ENCODE assay signal across 8 cellular contexts in the genomic region with DNA sequence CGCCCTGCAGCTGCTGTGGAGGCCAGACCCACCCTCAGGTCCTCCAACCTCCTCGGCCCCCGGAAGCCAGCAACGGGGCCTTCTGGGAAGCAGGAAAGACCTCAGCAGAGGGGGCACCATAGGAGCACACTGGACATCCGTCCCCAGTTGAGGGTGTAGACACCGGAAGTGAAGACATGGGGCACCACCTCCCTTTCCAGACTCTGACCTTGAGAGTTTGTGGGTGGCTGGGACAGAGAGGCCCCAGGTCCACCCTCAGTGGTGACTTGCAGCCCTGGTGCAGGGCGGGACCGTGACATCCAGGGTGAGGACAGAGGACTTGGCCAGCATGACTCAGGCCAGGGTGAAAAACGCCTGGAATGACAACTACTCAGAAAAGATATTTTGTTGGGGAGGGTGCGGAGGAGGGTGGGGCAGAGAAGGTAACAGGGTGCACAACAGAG. TPM values are rescaled to one million over a fixed set of nuclear protein-coding genes. Genes with fewer than 3 reads are reported as not detected.
DNase-seq lines count a peak whose midpoint lies in the region; ATAC-seq and TF ChIP-seq lines count a peak whose summit lies in the region.

No MANE protein-coding gene starts in this region.

- H3K9me2 ChIP-seq in neural cell (ENCODE audit: insufficient read depth, low read length), result no peaks in the 10 kb centered on the region

- peak overlapping the region; percentile 76 for H3K9ac ChIP-seq in neural cell (ENCODE audit: low read length)

- H3K27me3 ChIP-seq in esophagus squamous epithelium, result no peaks in the 10 kb centered on the region
- H3K27me3 ChIP-seq in neural cell (ENCODE audit: insufficient read depth, low read depth, low read length), result no peaks in the 10 kb centered on the region

- H3K4me3 ChIP-seq in esophagus squamous epithelium (peak overlapping the region in 3 of 4 donors; percentile 16 to 55 (median 29)), neural cell (ENCODE audit: low read length) (peak overlapping the region; percentile 61)

- no peaks in the 10 kb centered on the region for H4K20me1 ChIP-seq in neural cell (ENCODE audit: insufficient read depth)

- no peaks in the 10 kb centered on the region for H3K36me3 ChIP-seq in esophagus squamous epithelium
- H3K36me3 ChIP-seq in neural cell (ENCODE audit: insufficient read depth, low read length), result no peaks in the 10 kb centered on the region

- DNase-seq in Daoy (ENCODE audit: low read depth) (peak; percentile 80), SHP77 treated with DMSO at 0.1 percent for 48 hours (lab: John Stamatoyannopoulos, UW) (peak; percentile 77), esophagus squamous epithelium (lab: John Stamatoyannopoulos, UW) (no peak), NCI-H146 treated with DMSO at 0.1 percent for 48 hours (lab: John Stamatoyannopoulos, UW; ENCODE audit: unreplicated experiment) (no peak), COR-L47 (lab: John Stamatoyannopoulos, UW) (no peak)

- H3K27ac ChIP-seq in esophagus squamous epithelium (peak overlapping the region; percentile 78 to 96 (median 92)), neural cell (ENCODE audit: low read length) (peak overlapping the region; percentile 87)

- TF ChIP-seq RAD21 in neural cell (conservative IDR thresholded peaks at IDR 0.05), result no peak

- TF ChIP-seq CTCF in esophagus squamous epithelium (IDR thresholded peaks at IDR 0.05) (no peak), neural cell (IDR thresholded peaks at IDR 0.05; ENCODE audit: poor library complexity, severe bottlenecking) (no peak)

- no peak for TF ChIP-seq EP300 in neural cell (conservative IDR thresholded peaks at IDR 0.05; ENCODE audit: poor library complexity, severe bottlenecking)

- 29 to 53% methylated on average over 3 to 7 of the region's 10 CpGs for WGBS in esophagus squamous epithelium, 2 donors

- H3K9me3 ChIP-seq in esophagus squamous epithelium (no peaks in the 10 kb centered on the region), neural cell (ENCODE audit: low read length) (no peaks in the 10 kb centered on the region)

- no peak for ATAC-seq in GM21737 (IDR thresholded peaks at IDR 0.05; ENCODE audit: unreplicated experiment)
- ATAC-seq in GM18909 (IDR thresholded peaks at IDR 0.05; ENCODE audit: poor library complexity, unreplicated experiment), result no peak

- H3K4me2 ChIP-seq in neural cell (ENCODE audit: low read length), result peak overlapping the region; percentile 55

- H3K4me1 ChIP-seq in esophagus squamous epithelium, result peaks cover 38 to 90% (median 63%) of the 10 kb centered on the region in 3 donors

- intact Hi-C loops in esophagus squamous epithelium (cut with DNase I), result no loop called here

- no peak for TF ChIP-seq POLR2A in esophagus squamous epithelium (IDR thresholded peaks at IDR 0.05)

- peaks cover 40% of the 10 kb centered on the region for H3K79me2 ChIP-seq in neural cell (replicated peaks; ENCODE audit: insufficient read depth, low read length)

- H3F3A ChIP-seq in neural cell (ENCODE audit: insufficient read depth, low read length, poor library complexity, severe bottlenecking), result peaks cover 10% of the 10 kb centered on the region

- H2AFZ ChIP-seq in neural cell (ENCODE audit: low read depth, low read length), result no peak overlapping the region

TF ChIP-seq in neural cell, 6 proteins besides CTCF, POLR2A, EP300 and RAD21:
- TF ChIP-seq TAF1 (IDR thresholded peaks at IDR 0.05; ENCODE audit: low read depth), result no peak
- no peak for TF ChIP-seq POLR2AphosphoS5 (IDR thresholded peaks at IDR 0.05)
- no peak for TF ChIP-seq SMC3 (conservative IDR thresholded peaks at IDR 0.05; ENCODE audit: poor library complexity)
- TF ChIP-seq MXI1 (conservative IDR thresholded peaks at IDR 0.05; ENCODE audit: poor library complexity, severe bottlenecking), result no peak
- TF ChIP-seq, protein P1, sequence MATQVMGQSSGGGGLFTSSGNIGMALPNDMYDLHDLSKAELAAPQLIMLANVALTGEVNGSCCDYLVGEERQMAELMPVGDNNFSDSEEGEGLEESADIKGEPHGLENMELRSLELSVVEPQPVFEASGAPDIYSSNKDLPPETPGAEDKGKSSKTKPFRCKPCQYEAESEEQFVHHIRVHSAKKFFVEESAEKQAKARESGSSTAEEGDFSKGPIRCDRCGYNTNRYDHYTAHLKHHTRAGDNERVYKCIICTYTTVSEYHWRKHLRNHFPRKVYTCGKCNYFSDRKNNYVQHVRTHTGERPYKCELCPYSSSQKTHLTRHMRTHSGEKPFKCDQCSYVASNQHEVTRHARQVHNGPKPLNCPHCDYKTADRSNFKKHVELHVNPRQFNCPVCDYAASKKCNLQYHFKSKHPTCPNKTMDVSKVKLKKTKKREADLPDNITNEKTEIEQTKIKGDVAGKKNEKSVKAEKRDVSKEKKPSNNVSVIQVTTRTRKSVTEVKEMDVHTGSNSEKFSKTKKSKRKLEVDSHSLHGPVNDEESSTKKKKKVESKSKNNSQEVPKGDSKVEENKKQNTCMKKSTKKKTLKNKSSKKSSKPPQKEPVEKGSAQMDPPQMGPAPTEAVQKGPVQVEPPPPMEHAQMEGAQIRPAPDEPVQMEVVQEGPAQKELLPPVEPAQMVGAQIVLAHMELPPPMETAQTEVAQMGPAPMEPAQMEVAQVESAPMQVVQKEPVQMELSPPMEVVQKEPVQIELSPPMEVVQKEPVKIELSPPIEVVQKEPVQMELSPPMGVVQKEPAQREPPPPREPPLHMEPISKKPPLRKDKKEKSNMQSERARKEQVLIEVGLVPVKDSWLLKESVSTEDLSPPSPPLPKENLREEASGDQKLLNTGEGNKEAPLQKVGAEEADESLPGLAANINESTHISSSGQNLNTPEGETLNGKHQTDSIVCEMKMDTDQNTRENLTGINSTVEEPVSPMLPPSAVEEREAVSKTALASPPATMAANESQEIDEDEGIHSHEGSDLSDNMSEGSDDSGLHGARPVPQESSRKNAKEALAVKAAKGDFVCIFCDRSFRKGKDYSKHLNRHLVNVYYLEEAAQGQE (IDR thresholded peaks at IDR 0.05; ENCODE audit: borderline replicate concordance), result no peak
- no peak for TF ChIP-seq EZH2 (IDR thresholded peaks at IDR 0.05; ENCODE audit: borderline replicate concordance, insufficient read depth, low read length, poor library complexity, severe bottlenecking)

RNA-seq across cellular contexts. Expression of a gene that starts 19.9 kb away (rescaled TPM):
- total RNA-seq in Daoy (2014; rRNA removed; shearing (Covaris generic)), result 1.0 TPM in 1 of 2 replicates, not detected in the other
- total RNA-seq in esophagus squamous epithelium, result 1 to 10 TPM in 2 of 4 donors, under 1 TPM in 2; 0.42 to 6.9 (median 1.1) TPM
- not detected in 2 replicates for polyA plus RNA-seq in neural cell
- 0.97 and 2.5 TPM in 2 replicates for polyA minus RNA-seq in neural cell

RNA-seq across cellular contexts. Expression of a gene that starts 42.1 kb away (rescaled TPM):
- total RNA-seq in Daoy (2014; rRNA removed; shearing (Covaris generic)), result 47.2 and 53.1 TPM in 2 replicates
- 100 to 1,000 TPM in 1 of 4 donors, 10 to 100 TPM in 2, 1 to 10 TPM in 1; 6.1 to 154 (median 28.2) TPM for total RNA-seq in esophagus squamous epithelium
- 25.6 and 26.7 TPM in 2 replicates for polyA plus RNA-seq in neural cell
- 31.7 and 44.1 TPM in 2 replicates for polyA minus RNA-seq in neural cell

RNA-seq across cellular contexts. Expression of a gene that starts 42.5 kb away (rescaled TPM):
- total RNA-seq in Daoy (2014; rRNA removed; shearing (Covaris generic)), result 11.4 and 21.3 TPM in 2 replicates
- total RNA-seq in esophagus squamous epithelium, result 10 to 100 TPM; 13.2 to 38.9 (median 22.4) TPM
- 12.8 and 14.4 TPM in 2 replicates for polyA plus RNA-seq in neural cell
- polyA minus RNA-seq in neural cell, result 17.1 and 22.4 TPM in 2 replicates

Comparison
In these comparisons a context has a peak if more than half of its experiments do, and no peak if none do; other contexts are left out.
1. DNase-seq: peak in Daoy (single experiment) and SHP77 treated with DMSO at 0.1 percent for 48 hours (single experiment); none in esophagus squamous epithelium (single experiment), NCI-H146 treated with DMSO at 0.1 percent for 48 hours (single experiment) and COR-L47 (single experiment).